Comparison of ENCODE assay signal across 28 cellular contexts in genomic region chr2:9020267-9020666, GRCh38.
"Had no signal": no experiment of that assay in that cellular context is flagged by ENCODE, and none has a peak within 500 bp of the region (broad histone marks: within the 10 kb centered on the region; RNA-seq: fewer than 3 reads in every experiment).

No MANE protein-coding gene starts in this region.

- H3K27me3 ChIP-seq: body of pancreas, esophagus muscularis mucosa, gastroesophageal sphincter had no signal

- H3K9me3 ChIP-seq: body of pancreas, esophagus muscularis mucosa, gastroesophageal sphincter had no signal

- H3K27ac ChIP-seq: body of pancreas, esophagus muscularis mucosa, gastroesophageal sphincter, VCaP had no signal

- H3K4me1 ChIP-seq: body of pancreas, esophagus muscularis mucosa, gastroesophageal sphincter had no signal

- FAIRE-seq: colon had no signal

- H3K36me3 ChIP-seq: esophagus muscularis mucosa, gastroesophageal sphincter had no signal

- ATAC-seq: activated T-cell treated with anti-CD3 and anti-CD28 coated beads, Interleukin-2, amount 50 U/mL, for 72 hours; body of pancreas; effector memory CD8-positive, alpha-beta T cell; gastroesophageal sphincter; WTC11 had no signal

- H3K4me3 ChIP-seq: body of pancreas, esophagus muscularis mucosa, gastroesophageal sphincter had no signal

- DNase-seq: activated CD4-positive, alpha-beta memory T cell treated with anti-CD3 and anti-CD28 coated beads, Interleukin-2, amount 10 ng/mL, durations not matched to agents 7 days and 5 days; activated CD4-positive, alpha-beta T cell treated with anti-CD3 and anti-CD28 coated beads for 1 hour; activated CD4-positive, alpha-beta T cell treated with anti-CD3 and anti-CD28 coated beads for 4 hours; activated CD4-positive, alpha-beta T cell treated with anti-CD3 and anti-CD28 coated beads, Interleukin-2, amount 10 ng/mL, durations not matched to agents 7 days and 5 days; activated CD4-positive, alpha-beta T cell treated with anti-CD3 and anti-CD28 coated beads, Interleukin-2, amount 50 U/mL, for 4 hours; activated CD8-positive, alpha-beta memory T cell treated with anti-CD3 and anti-CD28 coated beads, Interleukin-2, amount 50 U/mL, for 48 hours; activated gamma-delta T cell; activated naive CD4-positive, alpha-beta T cell treated with anti-CD3 and anti-CD28 coated beads, Interleukin-2, amount 50 U/mL, for 16 hours; activated naive CD4-positive, alpha-beta T cell treated with Interleukin-2 at 50 U/mL for 16 hours; activated T-cell treated with anti-CD3 and anti-CD28 coated beads for 4 hours; activated T-cell treated with anti-CD3 and anti-CD28 coated beads, Interleukin-2, amount 50 U/mL, for 24 hours; activated T-cell treated with anti-CD3 and anti-CD28 coated beads, Interleukin-2, amount 50 U/mL, for 72 hours; amygdala; aorta; body of pancreas; caudate nucleus; cortex of kidney; dermis blood vessel endothelial cell; effector CD4-positive, alpha-beta T cell; effector memory CD8-positive, alpha-beta T cell; foreskin melanocyte; head of caudate nucleus; T-helper 2 cell had no signal
